Comparison of ENCODE assay signal across 1 cellular context in the genomic region with DNA sequence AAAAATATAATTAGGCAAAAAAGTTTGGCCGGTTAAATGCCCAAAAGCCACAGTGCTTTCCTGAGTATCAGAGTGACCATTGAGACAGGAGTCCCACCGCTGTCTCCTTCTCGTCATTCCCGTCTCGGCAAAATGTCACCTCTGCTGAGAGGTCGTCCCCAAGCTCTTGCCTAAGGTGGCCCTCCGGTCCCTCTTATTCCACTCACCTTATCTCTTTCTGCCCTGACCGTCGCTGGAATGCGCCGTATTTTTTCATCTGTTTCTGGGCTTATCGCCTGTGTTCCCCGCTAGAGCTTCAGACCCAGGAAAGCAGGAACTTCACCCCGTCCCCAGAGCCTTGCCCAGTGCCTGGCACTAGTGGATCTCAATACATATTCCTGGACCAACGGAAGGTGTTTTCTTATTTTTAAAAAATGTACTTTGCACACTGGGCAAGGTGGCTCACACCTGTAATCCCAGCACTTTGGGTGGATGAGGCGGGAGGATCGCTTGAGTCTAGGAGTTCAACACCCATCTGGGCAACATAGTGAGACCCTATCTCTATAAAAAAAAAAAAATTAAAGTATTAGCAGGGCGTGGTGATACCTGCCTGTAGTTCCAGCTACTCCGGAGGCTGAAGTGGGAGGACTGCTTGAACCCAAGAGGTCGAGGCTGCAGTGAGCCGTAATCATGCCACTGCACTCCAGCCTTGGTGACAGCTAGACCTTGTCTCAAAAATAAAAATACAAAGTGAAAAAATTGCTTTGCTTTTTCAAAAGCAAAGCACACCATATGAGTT.
TF ChIP-seq lines count a peak whose summit lies in the region.

No MANE protein-coding gene starts in this region.

TF ChIP-seq in A549, 52 proteins besides CTCF, POLR2A, EP300 and RAD21 (continued from another document):
- no peak for TF ChIP-seq HOXB5 (CRISPR knock-in tag; IDR thresholded peaks at IDR 0.05)
- TF ChIP-seq HES2 (IDR thresholded peaks at IDR 0.05), result no peak
- no peak for TF ChIP-seq JUN (IDR thresholded peaks at IDR 0.05)
- no peak for TF ChIP-seq PHF8 (IDR thresholded peaks at IDR 0.05; ENCODE audit: borderline replicate concordance, low read depth)
- no peak for TF ChIP-seq NPAS2 (CRISPR knock-in tag; IDR thresholded peaks at IDR 0.05; ENCODE audit: borderline replicate concordance)
- TF ChIP-seq, protein P1, sequence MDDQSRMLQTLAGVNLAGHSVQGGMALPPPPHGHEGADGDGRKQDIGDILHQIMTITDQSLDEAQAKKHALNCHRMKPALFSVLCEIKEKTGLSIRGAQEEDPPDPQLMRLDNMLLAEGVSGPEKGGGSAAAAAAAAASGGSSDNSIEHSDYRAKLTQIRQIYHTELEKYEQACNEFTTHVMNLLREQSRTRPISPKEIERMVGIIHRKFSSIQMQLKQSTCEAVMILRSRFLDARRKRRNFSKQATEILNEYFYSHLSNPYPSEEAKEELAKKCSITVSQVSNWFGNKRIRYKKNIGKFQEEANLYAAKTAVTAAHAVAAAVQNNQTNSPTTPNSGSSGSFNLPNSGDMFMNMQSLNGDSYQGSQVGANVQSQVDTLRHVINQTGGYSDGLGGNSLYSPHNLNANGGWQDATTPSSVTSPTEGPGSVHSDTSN (IDR thresholded peaks at IDR 0.05), result no peak
- no peak for TF ChIP-seq NFE2L2 (conservative IDR thresholded peaks at IDR 0.05; ENCODE audit: low read length)
- no peak for TF ChIP-seq HOXB13 (CRISPR knock-in tag; IDR thresholded peaks at IDR 0.05; ENCODE audit: low read depth)
